ENCODE assay signal across 16 cellular contexts in the genomic region with DNA sequence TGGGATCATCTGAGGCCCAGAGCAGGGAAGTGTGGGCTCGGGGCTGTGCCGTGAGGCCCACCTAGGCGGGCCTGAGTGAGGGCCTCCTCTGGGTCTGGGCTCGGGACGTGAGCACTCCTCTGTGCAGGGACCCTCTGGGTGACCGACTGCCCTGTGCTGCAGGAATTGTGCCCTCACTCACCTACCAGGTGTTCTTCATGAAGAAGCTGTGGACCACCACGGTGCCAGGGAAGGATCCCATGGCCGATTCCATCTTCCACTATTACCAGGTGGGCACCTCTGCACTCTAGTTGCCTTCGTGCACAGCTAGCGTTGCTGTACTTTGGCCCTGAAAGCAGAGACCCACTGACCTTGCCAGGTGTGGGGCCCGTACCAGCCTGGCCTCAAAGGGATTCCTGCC.
"Had no signal": no experiment of that assay in that cellular context is flagged by ENCODE, and none has a peak within 500 bp of the region (broad histone marks: within the 10 kb centered on the region; RNA-seq: fewer than 3 reads in every experiment).

No MANE protein-coding gene starts in this region.

- H3K4me2 ChIP-seq: neural progenitor cell had no signal

- H3K27ac ChIP-seq: colonic mucosa, heart left ventricle, neural progenitor cell, testis, tibial nerve had no signal

- DNase-seq: colonic mucosa; effector CD4-positive, alpha-beta T cell; foreskin melanocyte; heart left ventricle; hypothalamus; kidney glomerular epithelial cell; mammary epithelial cell; naive thymus-derived CD8-positive, alpha-beta T cell; occipital lobe; stimulated activated CD4-positive, alpha-beta T cell treated with anti-CD3 and anti-CD28 coated beads, Interleukin-2, amount 100 ng/mL, for 24 hours; stimulated activated CD4-positive, alpha-beta T cell treated with anti-CD3 and anti-CD28 coated beads, Interleukin-4, amount 100 ng/mL, for 4 hours; stimulated activated naive B cell treated with anti-CD40 and anti-IgM and Interleukin-4, amounts not matched to agents 10 μg/mL and 1 μg/mL and 100 μg/mL, for 72 hours; stimulated activated naive CD8-positive, alpha-beta T cell treated with anti-CD3 and anti-CD28 coated beads, Interleukin-15, amount 100 ng/mL, for 72 hours; testis had no signal

- H3K36me3 ChIP-seq: colonic mucosa, heart left ventricle, neural progenitor cell had no signal

- H3K36me3 Mint-ChIP-seq: naive thymus-derived CD8-positive, alpha-beta T cell; neural progenitor cell; stimulated activated naive B cell treated with anti-CD40 and anti-IgM and Interleukin-4, amounts not matched to agents 10 μg/mL and 1 μg/mL and 100 μg/mL, for 72 hours had no signal

- H3K4me1 Mint-ChIP-seq: neural progenitor cell; stimulated activated naive CD8-positive, alpha-beta T cell treated with anti-CD3 and anti-CD28 coated beads, Interleukin-15, amount 100 ng/mL, for 72 hours had no signal

- ATAC-seq: heart left ventricle; naive thymus-derived CD8-positive, alpha-beta T cell; stimulated activated naive B cell treated with anti-CD40 and anti-IgM and Interleukin-4, amounts not matched to agents 10 μg/mL and 1 μg/mL and 100 μg/mL, for 72 hours; stimulated activated naive CD8-positive, alpha-beta T cell treated with anti-CD3 and anti-CD28 coated beads, Interleukin-15, amount 100 ng/mL, for 72 hours had no signal

- H3K9me3 ChIP-seq: colonic mucosa, heart left ventricle, testis, tibial nerve had no signal

- H3K27ac Mint-ChIP-seq: naive thymus-derived CD8-positive, alpha-beta T cell; stimulated activated naive B cell treated with anti-CD40 and anti-IgM and Interleukin-4, amounts not matched to agents 10 μg/mL and 1 μg/mL and 100 μg/mL, for 72 hours had no signal

- H3K4me3 Mint-ChIP-seq: naive thymus-derived CD8-positive, alpha-beta T cell; stimulated activated naive B cell treated with anti-CD40 and anti-IgM and Interleukin-4, amounts not matched to agents 10 μg/mL and 1 μg/mL and 100 μg/mL, for 72 hours; stimulated activated naive CD8-positive, alpha-beta T cell treated with anti-CD3 and anti-CD28 coated beads, Interleukin-15, amount 100 ng/mL, for 72 hours had no signal

- H3K4me3 ChIP-seq: colonic mucosa, heart left ventricle, neural progenitor cell, testis, tibial nerve had no signal

- H3K9ac ChIP-seq: neural progenitor cell had no signal

- H3K4me1 ChIP-seq: colonic mucosa, heart left ventricle, neural progenitor cell, testis had no signal

- H3K27me3 ChIP-seq: colonic mucosa, heart left ventricle, neural progenitor cell, testis, tibial nerve had no signal

- H3K9me3 Mint-ChIP-seq: naive thymus-derived CD8-positive, alpha-beta T cell; neural progenitor cell; stimulated activated naive B cell treated with anti-CD40 and anti-IgM and Interleukin-4, amounts not matched to agents 10 μg/mL and 1 μg/mL and 100 μg/mL, for 72 hours; stimulated activated naive CD8-positive, alpha-beta T cell treated with anti-CD3 and anti-CD28 coated beads, Interleukin-15, amount 100 ng/mL, for 72 hours had no signal

- H3K27me3 Mint-ChIP-seq: naive thymus-derived CD8-positive, alpha-beta T cell; stimulated activated naive CD8-positive, alpha-beta T cell treated with anti-CD3 and anti-CD28 coated beads, Interleukin-15, amount 100 ng/mL, for 72 hours had no signal
